22 cellular contexts compared by ENCODE assay signal in genomic region chr5:178058321-178059012, GRCh38. TPM values are rescaled to one million over a fixed set of nuclear protein-coding genes. Genes with fewer than 3 reads are reported as not detected.
DNase-seq lines count a peak whose midpoint lies in the region; ATAC-seq, FAIRE-seq and TF ChIP-seq lines count a peak whose summit lies in the region.
"Had no signal": no experiment of that assay in that cellular context is flagged by ENCODE, and none has a peak within 500 bp of the region (broad histone marks: within the 10 kb centered on the region; RNA-seq: fewer than 3 reads in every experiment).

No MANE protein-coding gene starts in this region.

- ATAC-seq in body of pancreas = peak; percentile 97
- ATAC-seq: naive thymus-derived CD8-positive, alpha-beta T cell; sciatic nerve; T-cell had no signal

- H3K36me3 ChIP-seq in body of pancreas (replicated peaks in 1 of 2; ENCODE audit: insufficient read depth in 1 of 2, low read depth in 2 of 2) = no peaks in the 10 kb centered on the region
- H3K36me3 ChIP-seq: BLaER1 treated with 17β-estradiol and CSF1 and Interleukin-3, amounts not matched to agents 10 nM and 100 nM; MG63; vagina had no signal

- peak; percentile 79 for DNase-seq in COR-L47 (lab: John Stamatoyannopoulos, UW)
- DNase-seq in NCI-H1092 (lab: John Stamatoyannopoulos, UW) = peak; percentile 62
- DNase-seq in NCI-H2171 treated with DMSO at 0.1 percent for 48 hours (lab: John Stamatoyannopoulos, UW) = peak; percentile 57
- DNase-seq in body of pancreas = peak; percentile 89 to 96 (median 92)
- DNase-seq in GM12892 (ENCODE audit: insufficient read length) = no peak
- DNase-seq in cerebellum (ENCODE audit: low spot score) = no peak
- no peak for DNase-seq in NCI-H1694 (lab: John Stamatoyannopoulos, UW)
- DNase-seq in NAMALWA (ENCODE audit: low spot score) = no peak
- DNase-seq: ACHN; activated naive CD4-positive, alpha-beta T cell treated with anti-CD3 and anti-CD28 coated beads, Interleukin-2, amount 50 U/mL, for 16 hours; anterior cingulate cortex; effector CD8-positive, alpha-beta T cell; foreskin melanocyte; hypothalamus; mesenchymal stem cell; MG63; naive thymus-derived CD8-positive, alpha-beta T cell; T-cell had no signal

- WGBS in body of pancreas, 2 donors = 39 to 46% methylated on average over 5 to 7 of the region's 7 CpGs

- no peaks in the 10 kb centered on the region for H3K9me3 ChIP-seq in body of pancreas
- H3K9me3 ChIP-seq: BLaER1 treated with 17β-estradiol and CSF1 and Interleukin-3, amounts not matched to agents 10 nM and 100 nM; MG63; vagina had no signal

- no peak overlapping the region for H3K4me3 ChIP-seq in body of pancreas
- H3K4me3 ChIP-seq: BLaER1 treated with 17β-estradiol and CSF1 and Interleukin-3, amounts not matched to agents 10 nM and 100 nM; MG63; vagina had no signal

- H3K27me3 ChIP-seq in body of pancreas = no peaks in the 10 kb centered on the region
- H3K27me3 ChIP-seq: BLaER1 treated with 17β-estradiol and CSF1 and Interleukin-3, amounts not matched to agents 10 nM and 100 nM; vagina had no signal

- peaks cover 37% of the 10 kb centered on the region for H3K4me1 ChIP-seq in body of pancreas
- H3K4me1 ChIP-seq: vagina had no signal

- TF ChIP-seq CTCF in body of pancreas (IDR thresholded peaks at IDR 0.05) = no peak

- no peak for FAIRE-seq in GM12892 (lab: Jason Lieb, UNC)
- FAIRE-seq: islet of Langerhans had no signal

- TF ChIP-seq POLR2A in body of pancreas (IDR thresholded peaks at IDR 0.05) = peak in 2 of 3 donors; percentile 23 to 39
- TF ChIP-seq POLR2A in GM12892 (IDR thresholded peaks at IDR 0.05; ENCODE audit: low read depth, low read length) = no peak

- H3K27ac ChIP-seq in body of pancreas = peak overlapping the region; percentile 75 to 85 (median 78)
- H3K27ac ChIP-seq: BLaER1 treated with 17β-estradiol and CSF1 and Interleukin-3, amounts not matched to agents 10 nM and 100 nM; vagina had no signal

- intact Hi-C loops in body of pancreas (cut with DNase I) = no loop called here

RNA-seq across cellular contexts. Expression of gene N4BP3, which starts 54.9 kb away (rescaled TPM):
- total RNA-seq in body of pancreas (1 to 10 TPM in 1 of 2 donors, under 1 TPM in 1; 0.52 to 2.6 TPM), cerebellum (10.8 TPM)
- 3.5 TPM for polyA plus RNA-seq in GM12892 (2012; ENCODE audit: missing spikeins)

Comparison
In these comparisons a context has a peak if more than half of its experiments do, and no peak if none do; other contexts are left out.
1. DNase-seq: peak in COR-L47 (single experiment), NCI-H1092 (single experiment), NCI-H2171 treated with DMSO at 0.1 percent for 48 hours (single experiment) and body of pancreas (4 of 4); none in GM12892 (single experiment), cerebellum (single experiment), NCI-H1694 (single experiment) and NAMALWA (single experiment).